In genomic region chr6:7110092-7110792, GRCh38 we compare ENCODE assay signal across 10 cellular contexts. TPM values are rescaled to one million over a fixed set of nuclear protein-coding genes. Genes with fewer than 3 reads are reported as not detected.
A peak's percentile ranks its signal among the peaks of the same experiment; 100 is the strongest.
DNase-seq lines count a peak whose midpoint lies in the region; ATAC-seq, FAIRE-seq and TF ChIP-seq lines count a peak whose summit lies in the region.
"Had no signal": no experiment of that assay in that cellular context is flagged by ENCODE, and none has a peak within 500 bp of the region (broad histone marks: within the 10 kb centered on the region; RNA-seq: fewer than 3 reads in every experiment).

No MANE protein-coding gene starts in this region.

- peaks cover 3% of the 10 kb centered on the region; the same call in 1 of the 2 replicates for H3K4me1 ChIP-seq in BE2C

- H3K4me1 Mint-ChIP-seq in naive B cell, result peaks cover 28 to 62% (median 52%) of the 10 kb centered on the region in 3 donors

- H3K36me3 Mint-ChIP-seq in naive B cell, result no peaks in the 10 kb centered on the region

- peaks cover 42% of the 10 kb centered on the region for H3K27me3 ChIP-seq in BE2C
- H3K27me3 ChIP-seq in bronchial epithelial cell (ENCODE audit: control insufficient read depth, insufficient read depth, low read length), result no peaks in the 10 kb centered on the region

- no peaks in the 10 kb centered on the region for H3K27me3 Mint-ChIP-seq in naive B cell

- no peaks in the 10 kb centered on the region for H3K9me3 ChIP-seq in BE2C
- H3K9me3 ChIP-seq in KOPT-K1 (ENCODE audit: insufficient read depth, low read length, poor library complexity, severe bottlenecking), result no peaks in the 10 kb centered on the region

- H3K36me3 ChIP-seq in BE2C, result no peaks in the 10 kb centered on the region
- H3K36me3 ChIP-seq in KOPT-K1 (ENCODE audit: insufficient read depth, low read length), result no peaks in the 10 kb centered on the region
- no peaks in the 10 kb centered on the region for H3K36me3 ChIP-seq in bronchial epithelial cell (ENCODE audit: control insufficient read depth, insufficient read depth, low read length)

- no peak for FAIRE-seq in bronchial epithelial cell (lab: Jason Lieb, UNC)
- FAIRE-seq: colon had no signal

- no peaks in the 10 kb centered on the region for H3K9me3 Mint-ChIP-seq in naive B cell

- DNase-seq in BE2C, result no peak
- no peak for DNase-seq in bronchial epithelial cell (ENCODE audit: low read depth)
- no peak for DNase-seq in naive B cell
- no peak for DNase-seq in MV-4-11 (lab: John Stamatoyannopoulos, UW)
- no peak for DNase-seq in COR-L47 (lab: John Stamatoyannopoulos, UW)
- DNase-seq in stimulated activated naive CD4-positive, alpha-beta T cell treated with Interleukin-2 at 50 U/mL for 16 hours (lab: John Stamatoyannopoulos, UW), result no peak
- DNase-seq: NCI-H1436 had no signal

- peak overlapping the region; percentile 57 to 95 (median 92) for H3K4me3 Mint-ChIP-seq in naive B cell

- H3K4me3 ChIP-seq in BE2C (ENCODE audit: low read depth, low read length), result peak overlapping the region; percentile 77
- H3K4me3 ChIP-seq in bronchial epithelial cell (ENCODE audit: low read depth, low read length), result peak overlapping the region; percentile 95

- peak overlapping the region; percentile 60 to 94 (median 92) for H3K27ac Mint-ChIP-seq in naive B cell

- TF ChIP-seq CTCF in BE2C (IDR thresholded peaks at IDR 0.05; ENCODE audit: low read depth, low read length), result no peak
- no peak for TF ChIP-seq CTCF in bronchial epithelial cell (IDR thresholded peaks at IDR 0.05; ENCODE audit: insufficient read depth, low read length, severe bottlenecking)

- ATAC-seq in naive B cell (ENCODE audit: low read depth in 2 of 2) (no peak), HG03280 (IDR thresholded peaks at IDR 0.05; ENCODE audit: unreplicated experiment) (no peak)

- H3K27ac ChIP-seq in KOPT-K1 (ENCODE audit: low read depth, low read length, poor library complexity, severe bottlenecking), result peak overlapping the region; percentile 78

RNA-seq across cellular contexts. Expression of gene RREB1, which starts 2.5 kb away (rescaled TPM):
- 5.1 TPM for polyA plus RNA-seq in BE2C (2012; ENCODE audit: insufficient read depth, insufficient read length, low read depth)
- total RNA-seq in bronchial epithelial cell, result 16.6 and 28.0 TPM in 2 replicates
- polyA plus RNA-seq in naive B cell (ENCODE audit: low read depth in 6 of 6), result 1 to 10 TPM; 1.5 to 9.9 (median 5.2) TPM
